ENCODE assay signal across 1 cellular context in the genomic region with DNA sequence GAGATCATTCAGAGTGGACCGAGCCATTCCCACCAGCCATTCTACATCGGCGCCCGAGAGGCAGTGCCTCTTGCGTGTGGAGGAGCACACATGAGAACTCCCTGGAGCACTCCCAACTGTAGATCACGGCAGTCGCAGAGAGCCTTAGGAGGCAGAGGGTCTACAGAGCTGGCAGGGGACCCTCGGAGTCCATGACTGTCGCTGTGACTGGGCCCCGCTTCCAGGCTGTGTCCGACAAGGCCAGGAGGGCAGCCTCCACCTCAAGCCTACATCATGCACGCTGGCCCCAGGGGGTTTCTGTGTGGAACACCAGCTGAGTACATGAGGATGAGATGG.
TF ChIP-seq lines count a peak whose summit lies in the region.

No MANE protein-coding gene starts in this region.

TF ChIP-seq in K562, 482 proteins besides CTCF, POLR2A, EP300 and RAD21:
- TF ChIP-seq, protein P1, sequence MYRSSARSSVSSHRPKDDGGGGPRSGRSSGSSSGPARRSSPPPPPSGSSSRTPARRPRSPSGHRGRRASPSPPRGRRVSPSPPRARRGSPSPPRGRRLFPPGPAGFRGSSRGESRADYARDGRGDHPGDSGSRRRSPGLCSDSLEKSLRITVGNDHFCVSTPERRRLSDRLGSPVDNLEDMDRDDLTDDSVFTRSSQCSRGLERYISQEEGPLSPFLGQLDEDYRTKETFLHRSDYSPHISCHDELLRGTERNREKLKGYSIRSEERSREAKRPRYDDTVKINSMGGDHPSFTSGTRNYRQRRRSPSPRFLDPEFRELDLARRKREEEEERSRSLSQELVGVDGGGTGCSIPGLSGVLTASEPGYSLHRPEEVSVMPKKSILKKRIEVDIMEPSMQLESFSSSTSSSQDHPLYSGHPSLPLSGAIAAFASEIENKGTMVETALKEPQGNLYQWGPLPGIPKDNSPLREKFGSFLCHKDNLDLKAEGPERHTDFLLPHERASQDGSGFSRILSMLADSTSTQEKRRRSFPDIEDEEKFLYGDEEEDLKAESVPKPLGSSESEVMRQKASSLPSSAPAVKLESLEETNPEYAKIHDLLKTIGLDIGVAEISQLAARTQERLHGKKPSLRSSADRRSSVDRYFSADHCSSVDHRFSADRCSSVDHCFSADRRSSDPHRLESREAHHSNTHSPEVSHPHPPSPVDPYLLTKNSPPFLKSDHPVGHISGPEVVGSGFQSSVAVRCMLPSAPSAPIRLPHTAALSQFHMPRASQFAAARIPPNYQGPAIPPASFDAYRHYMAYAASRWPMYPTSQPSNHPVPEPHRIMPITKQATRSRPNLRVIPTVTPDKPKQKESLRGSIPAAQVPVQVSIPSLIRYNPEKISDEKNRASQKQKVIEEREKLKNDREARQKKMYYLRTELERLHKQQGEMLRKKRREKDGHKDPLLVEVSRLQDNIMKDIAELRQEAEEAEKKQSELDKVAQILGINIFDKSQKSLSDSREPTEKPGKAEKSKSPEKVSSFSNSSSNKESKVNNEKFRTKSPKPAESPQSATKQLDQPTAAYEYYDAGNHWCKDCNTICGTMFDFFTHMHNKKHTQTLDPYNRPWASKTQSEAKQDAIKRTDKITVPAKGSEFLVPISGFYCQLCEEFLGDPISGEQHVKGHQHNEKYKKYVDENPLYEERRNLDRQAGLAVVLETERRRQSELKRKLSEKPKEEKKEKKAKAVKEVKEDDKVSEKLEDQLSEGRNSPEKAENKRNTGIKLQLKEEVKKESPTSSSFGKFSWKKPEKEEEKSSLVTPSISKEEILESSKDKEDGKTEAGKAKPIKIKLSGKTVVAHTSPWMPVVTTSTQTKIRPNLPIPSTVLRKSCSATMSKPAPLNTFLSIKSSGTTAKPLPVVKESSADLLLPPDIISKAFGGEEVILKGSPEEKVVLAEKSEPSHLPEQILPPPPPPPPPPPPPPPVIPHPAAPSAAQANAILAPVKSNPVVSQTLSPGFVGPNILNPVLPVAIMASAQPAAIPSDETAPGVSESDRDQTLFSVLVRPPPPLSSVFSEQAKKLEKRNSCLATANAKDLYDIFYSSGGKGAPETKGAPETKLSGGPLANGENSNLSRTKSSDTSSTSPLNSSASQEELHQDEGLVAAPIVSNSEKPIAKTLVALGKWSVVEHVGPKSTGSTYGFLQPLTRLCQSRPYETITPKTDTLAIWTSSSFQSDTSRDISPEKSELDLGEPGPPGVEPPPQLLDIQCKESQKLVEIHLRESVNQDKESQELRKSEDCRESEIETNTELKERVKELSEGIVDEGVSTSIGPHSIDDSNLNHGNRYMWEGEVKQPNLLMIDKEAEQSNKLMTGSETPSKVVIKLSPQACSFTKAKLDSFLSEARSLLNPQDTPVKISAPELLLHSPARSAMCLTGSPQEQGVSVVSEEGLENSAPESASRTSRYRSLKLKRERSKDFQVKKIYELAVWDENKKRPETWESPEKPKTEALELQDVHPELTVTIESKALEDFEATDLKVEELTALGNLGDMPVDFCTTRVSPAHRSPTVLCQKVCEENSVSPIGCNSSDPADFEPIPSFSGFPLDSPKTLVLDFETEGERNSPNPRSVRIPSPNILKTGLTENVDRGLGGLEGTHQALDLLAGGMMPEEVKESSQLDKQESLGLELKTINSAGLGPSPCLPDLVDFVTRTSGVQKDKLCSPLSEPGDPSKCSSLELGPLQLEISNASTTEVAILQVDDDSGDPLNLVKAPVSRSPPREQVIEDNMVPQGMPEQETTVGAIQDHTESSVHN (IDR thresholded peaks at IDR 0.05; ENCODE audit: borderline replicate concordance in 1 of 2, low read depth in 1 of 2), result no peak
- TF ChIP-seq ZNF263 (CRISPR knock-in tag; IDR thresholded peaks at IDR 0.05; ENCODE audit: borderline replicate concordance), result peak; percentile 83
